1 cellular context compared by ENCODE assay signal in the genomic region with DNA sequence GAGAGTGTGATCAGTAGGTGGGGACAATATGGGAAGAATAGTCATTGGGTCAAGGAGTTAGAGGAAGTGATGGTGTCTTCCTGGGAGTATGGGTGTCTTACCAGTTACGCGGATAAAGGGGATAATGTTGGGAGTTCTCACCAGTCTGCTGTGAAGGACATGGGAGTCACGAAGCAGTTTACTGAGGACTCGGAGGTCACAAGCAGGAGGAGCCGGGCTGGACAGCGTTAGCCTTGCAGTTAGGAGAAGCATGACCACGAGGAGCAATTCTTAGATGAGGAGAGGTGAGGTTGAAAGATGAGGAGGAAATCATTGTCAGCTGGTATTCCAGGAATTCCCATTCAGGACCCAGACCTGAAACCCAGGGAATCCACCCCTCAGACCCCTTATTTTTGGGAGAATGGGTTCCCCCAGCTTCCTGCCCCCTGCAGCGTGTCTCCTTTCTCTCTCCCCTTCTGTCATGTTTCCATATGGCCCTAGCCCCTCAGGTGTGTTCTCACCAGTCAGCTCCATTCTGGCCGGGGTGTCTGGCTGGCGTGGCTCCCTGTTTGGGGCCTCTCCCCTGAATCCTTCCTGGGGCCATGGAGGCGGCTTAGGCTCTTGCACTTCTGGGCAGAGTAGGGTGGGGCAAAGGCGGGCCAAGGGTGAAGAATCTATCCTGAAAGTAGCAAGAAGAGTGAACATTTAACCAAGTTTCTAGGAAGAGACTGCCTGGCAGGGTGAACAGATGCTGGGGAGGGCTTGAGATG.
TF ChIP-seq lines count a peak whose summit lies in the region.

No MANE protein-coding gene starts in this region.

TF ChIP-seq in GM23338, 12 proteins besides CTCF, POLR2A, EP300 and RAD21:
- no peak for TF ChIP-seq EZH2phosphoT487 (IDR thresholded peaks at IDR 0.05; ENCODE audit: unreplicated experiment)
- no peak for TF ChIP-seq JUNB (IDR thresholded peaks at IDR 0.05; ENCODE audit: unreplicated experiment)
- TF ChIP-seq STAT1 (IDR thresholded peaks at IDR 0.05; ENCODE audit: unreplicated experiment) = no peak
- no peak for TF ChIP-seq CREB1 (CRISPR knock-in tag; IDR thresholded peaks at IDR 0.05; ENCODE audit: low read depth)
- no peak for TF ChIP-seq EZH2 (IDR thresholded peaks at IDR 0.05; ENCODE audit: low read depth, unreplicated experiment)
- no peak for TF ChIP-seq NANOG (IDR thresholded peaks at IDR 0.05; ENCODE audit: borderline replicate concordance)
- peak; percentile 7 for TF ChIP-seq REST (IDR thresholded peaks at IDR 0.05; ENCODE audit: unreplicated experiment)
TF ChIP-seq in GM23338: peak in this region for 1.
